Comparison of ENCODE assay signal across 1 cellular context in the genomic region with DNA sequence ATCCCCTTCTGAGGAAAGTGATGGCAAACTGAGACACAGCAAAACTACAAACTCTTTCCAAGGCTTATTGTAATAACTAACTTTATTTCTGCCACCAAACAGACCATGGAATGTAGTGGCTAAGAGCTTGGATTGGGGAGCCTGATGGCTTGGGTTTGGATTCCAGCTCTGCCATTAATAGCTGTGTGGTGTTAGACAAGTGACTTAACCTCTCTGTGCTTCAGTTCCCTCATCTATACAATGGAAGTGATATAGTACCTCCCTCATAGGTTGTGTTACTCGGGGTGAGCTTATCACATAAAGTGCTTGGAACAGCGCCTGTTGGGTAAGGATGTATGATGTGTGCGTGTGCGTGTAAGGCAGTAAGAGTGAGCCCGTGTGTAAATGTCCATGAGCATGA.
A peak's percentile ranks its signal among the peaks of the same experiment; 100 is the strongest.
TF ChIP-seq lines count a peak whose summit lies in the region.

No MANE protein-coding gene starts in this region.

TF ChIP-seq in K562, 482 proteins besides CTCF, POLR2A, EP300 and RAD21:
- TF ChIP-seq RBM25 (IDR thresholded peaks at IDR 0.05; ENCODE audit: low read depth, low read length, severe bottlenecking) (peak; percentile 81), ZFP36 (IDR thresholded peaks at IDR 0.05; ENCODE audit: low read depth, low read length, partially characterized antibody) (peak; percentile 56), JUNB (CRISPR knock-in tag; conservative IDR thresholded peaks at IDR 0.05) (no peak), BCOR (IDR thresholded peaks at IDR 0.05) (peak; percentile 44; the same call in 1 of the 2 replicates)
